1 cellular context compared by ENCODE assay signal in the genomic region with DNA sequence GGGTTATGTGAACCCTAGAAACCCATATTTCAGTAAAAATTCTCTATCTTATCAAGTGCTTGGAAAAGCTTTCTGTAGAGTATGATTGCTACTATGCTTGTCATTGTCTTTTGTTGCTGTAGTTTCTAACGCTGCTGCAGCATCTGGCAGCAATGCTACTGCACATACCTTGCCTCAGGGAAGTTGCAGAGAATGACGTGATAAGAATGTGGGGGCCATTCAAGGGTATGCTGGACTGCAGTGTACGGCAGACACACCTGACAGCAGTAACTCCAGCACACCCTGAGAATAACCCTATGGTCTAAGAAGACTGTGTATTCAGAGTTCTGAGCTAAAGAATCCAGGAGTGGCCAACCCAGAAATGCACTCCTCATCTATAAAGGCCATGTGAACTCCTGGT.
TF ChIP-seq lines count a peak whose summit lies in the region.

No MANE protein-coding gene starts in this region.

TF ChIP-seq in HepG2, 621 proteins besides CTCF, POLR2A, EP300 and RAD21:
- TF ChIP-seq POLR2G (IDR thresholded peaks at IDR 0.05; ENCODE audit: low read depth, low read length), result 0 out of 2 replicates have a peak, but pooled peaks have one; percentile 8
- TF ChIP-seq ZNF891 (CRISPR knock-in tag; IDR thresholded peaks at IDR 0.05), result no peak
TF ChIP-seq in HepG2: peak in this region for 1.
